ENCODE assay signal across 16 cellular contexts in the genomic region with DNA sequence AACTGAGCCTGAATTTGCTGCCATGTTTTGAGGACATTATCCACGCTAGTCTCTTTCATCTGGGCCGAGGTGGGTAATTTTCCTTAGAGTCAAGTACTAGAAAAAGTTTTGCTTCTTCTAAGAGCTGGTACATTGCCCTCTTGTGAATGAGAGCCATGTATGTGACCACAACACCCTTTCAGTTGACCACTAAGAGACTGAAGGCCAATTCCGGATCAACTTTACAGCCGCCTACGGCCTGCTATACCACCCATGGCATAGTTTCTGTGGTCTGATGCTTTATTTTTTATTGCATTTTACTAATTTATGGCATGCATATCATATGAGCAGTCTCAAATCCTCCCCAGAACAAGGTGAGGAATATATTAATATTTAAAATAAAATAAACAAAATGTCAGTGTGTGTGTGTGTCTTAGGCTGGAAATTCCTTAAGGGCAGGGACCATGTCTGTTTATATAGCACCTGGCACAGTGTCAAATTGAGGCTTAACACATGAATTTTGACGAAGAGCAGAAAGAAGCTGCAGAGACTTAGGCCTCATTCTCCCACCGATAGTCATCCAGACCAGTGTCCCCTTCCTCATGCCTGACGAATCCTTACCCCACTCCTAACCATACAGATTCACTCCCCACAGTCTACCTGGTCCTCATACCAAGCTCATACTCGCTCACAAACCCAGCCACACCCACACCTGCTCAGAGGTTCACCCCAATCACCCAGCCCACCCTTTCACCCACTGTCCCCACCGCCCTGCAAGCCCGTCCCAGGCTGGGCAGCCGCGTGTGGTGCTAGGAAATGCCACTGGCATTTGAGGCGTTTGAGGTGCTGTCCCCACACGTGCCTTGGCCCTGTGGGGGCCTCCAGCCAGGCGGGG. TPM values are rescaled to one million over a fixed set of nuclear protein-coding genes. Genes with fewer than 3 reads are reported as not detected.
A peak's percentile ranks its signal among the peaks of the same experiment; 100 is the strongest.
DNase-seq lines count a peak whose midpoint lies in the region; ATAC-seq and TF ChIP-seq lines count a peak whose summit lies in the region.
"Had no signal": no experiment of that assay in that cellular context is flagged by ENCODE, and none has a peak within 500 bp of the region (broad histone marks: within the 10 kb centered on the region; RNA-seq: fewer than 3 reads in every experiment).

No MANE protein-coding gene starts in this region.

- H3K4me1 Mint-ChIP-seq in T-cell = peaks cover 13 to 20% (median 19%) of the 10 kb centered on the region in 3 donors

- H3K27ac Mint-ChIP-seq in T-cell = no peak overlapping the region
- H3K27ac Mint-ChIP-seq: activated B cell treated with CpG ODN at 0.5 μM for 24 hours had no signal

- no peaks in the 10 kb centered on the region for H3K9me3 Mint-ChIP-seq in T-cell
- H3K9me3 Mint-ChIP-seq: activated B cell treated with CpG ODN at 0.5 μM for 24 hours, neural crest cell had no signal

- no peak overlapping the region for H2AFZ ChIP-seq in osteoblast (ENCODE audit: low read length)

- no peaks in the 10 kb centered on the region for H3K36me3 Mint-ChIP-seq in T-cell

- CTCF ChIA-PET in T-cell (lab: Charles Lee) = interaction anchor here in 1 of 2 donors (0.9 kb wide), 1 partner anchor 180 kb away, joined by 3 read pairs; no protein-coding TSS in a partner anchor

- H3K27ac ChIP-seq in esophagus (ENCODE audit: low read depth in 2 of 2, low read length in 1 of 2) = peak overlapping the region; percentile 84 to 88
- H3K27ac ChIP-seq in osteoblast (ENCODE audit: low read depth, low read length) = no peak overlapping the region
- H3K27ac ChIP-seq: left lung had no signal

- no peak overlapping the region for H3K4me3 Mint-ChIP-seq in T-cell
- H3K4me3 Mint-ChIP-seq: activated B cell treated with CpG ODN at 0.5 μM for 24 hours, neural crest cell had no signal

- no peaks in the 10 kb centered on the region for H3K79me2 ChIP-seq in osteoblast (ENCODE audit: insufficient read depth, low read length)

- H3K4me3 ChIP-seq in MG63 = no peak overlapping the region
- no peak overlapping the region for H3K4me3 ChIP-seq in esophagus (ENCODE audit: low read depth in 1 of 2, low read length in 2 of 2)
- H3K4me3 ChIP-seq in osteoblast (ENCODE audit: insufficient read depth, low read length) = no peak overlapping the region
- H3K4me3 ChIP-seq: left lung, skin epidermis had no signal

- H3K9me3 ChIP-seq in MG63 = no peaks in the 10 kb centered on the region
- H3K9me3 ChIP-seq in esophagus (ENCODE audit: control insufficient read depth in 2 of 2, insufficient read depth in 1 of 2, low read depth in 1 of 2, low read length in 1 of 2) = no peaks in the 10 kb centered on the region
- no peaks in the 10 kb centered on the region for H3K9me3 ChIP-seq in osteoblast (ENCODE audit: low read depth, low read length)
- H3K9me3 ChIP-seq: Caco-2, left lung had no signal

- in situ Hi-C loops in Caki2 (cut with HindIII; ENCODE audit: low pct_unique_long_range_greater_than_20kb, low sequenced_read_pairs) = no loop called here

- H3K36me3 ChIP-seq in MG63 = no peaks in the 10 kb centered on the region
- H3K36me3 ChIP-seq in esophagus (ENCODE audit: control insufficient read depth in 2 of 2, insufficient read depth in 2 of 2, low read length in 1 of 2) = no peaks in the 10 kb centered on the region
- no peaks in the 10 kb centered on the region for H3K36me3 ChIP-seq in osteoblast (ENCODE audit: insufficient read depth, low read length)
- H3K36me3 ChIP-seq: left lung had no signal

- no peak overlapping the region for H3K4me2 ChIP-seq in osteoblast (ENCODE audit: insufficient read depth, low read length)

- no peaks in the 10 kb centered on the region for H3K27me3 ChIP-seq in MG63
- no peaks in the 10 kb centered on the region for H3K27me3 ChIP-seq in esophagus (ENCODE audit: control insufficient read depth in 1 of 2, insufficient read depth in 2 of 2, low read length in 2 of 2)
- no peaks in the 10 kb centered on the region for H3K27me3 ChIP-seq in osteoblast (ENCODE audit: insufficient read depth, low read length)
- H3K27me3 ChIP-seq: left lung had no signal

- TF ChIP-seq CTCF in osteoblast (IDR thresholded peaks at IDR 0.05; ENCODE audit: extremely low read depth, low read depth, low read length) = no peak

- peaks cover 6 to 25% of the 10 kb centered on the region in 2 donors for H3K4me1 ChIP-seq in esophagus (ENCODE audit: control insufficient read depth in 2 of 2, insufficient read depth in 2 of 2, low read length in 1 of 2)
- peaks cover 11% of the 10 kb centered on the region for H3K4me1 ChIP-seq in osteoblast (ENCODE audit: insufficient read depth, low read length)

- ATAC-seq in HG02981 (IDR thresholded peaks at IDR 0.05; ENCODE audit: unreplicated experiment) (no peak), T-cell (replicated peaks in 1 of 4) (no peak)
- ATAC-seq: left lung had no signal

- DNase-seq in Caki2 (ENCODE audit: low read depth) = peak; percentile 94
- DNase-seq in MG63 = peak; percentile 21
- DNase-seq in osteoblast (ENCODE audit: insufficient read length, low spot score, missing footprints) = peak; percentile 71
- no peak for DNase-seq in T-cell
- no peak for DNase-seq in OCI-M2 (lab: John Stamatoyannopoulos, UW; ENCODE audit: unreplicated experiment)
- DNase-seq in dermis blood vessel endothelial cell = no peak
- DNase-seq: activated B cell treated with CpG ODN at 0.5 μM for 24 hours; anterior cingulate cortex; Caco-2; effector CD8-positive, alpha-beta T cell; left lung; NCI-H1048 had no signal

- POLR2A ChIA-PET in T-cell (lab: Charles Lee) = no interaction called here

- 59 to 64% methylated on average over 16 of the region's 16 CpGs for WGBS in esophagus, 2 donors

- no peaks in the 10 kb centered on the region for H4K20me1 ChIP-seq in osteoblast (ENCODE audit: insufficient read depth, low read length)

- H3K27me3 Mint-ChIP-seq in T-cell = peaks cover 0 to 4% of the 10 kb centered on the region in 2 donors

RNA-seq across cellular contexts. Expression of gene PSD4, which starts 35.5 kb away (rescaled TPM):
- total RNA-seq in Caki2 (2014; rRNA removed; shearing (Covaris generic); ENCODE audit: low replicate concordance) = 27.0 and 53.8 TPM in 2 replicates
- 0.16 and 0.59 TPM in 2 replicates for total RNA-seq in MG63 (2014; rRNA removed; shearing (Covaris generic); ENCODE audit: low replicate concordance)
- 10 to 100 TPM; 18.1 to 32.6 TPM for polyA plus RNA-seq in esophagus
- total RNA-seq in osteoblast (1.2 and 1.8 TPM in 2 replicates), T-cell (100 to 1,000 TPM; 145 to 217 (median 150) TPM), dermis blood vessel endothelial cell (0.34 and 0.79 TPM in 2 replicates)

Comparison
In these comparisons a context has a peak if more than half of its experiments do, and no peak if none do; other contexts are left out.
1. DNase-seq: peak in Caki2 (single experiment), MG63 (single experiment) and osteoblast (single experiment); none in T-cell (0 of 34), OCI-M2 (single experiment) and dermis blood vessel endothelial cell (single experiment).